In genomic region chr12:53998900-53999236, GRCh38 we compare ENCODE assay signal across 18 cellular contexts. TPM values are rescaled to one million over a fixed set of nuclear protein-coding genes. Genes with fewer than 3 reads are reported as not detected.
DNase-seq lines count a peak whose midpoint lies in the region; ATAC-seq and TF ChIP-seq lines count a peak whose summit lies in the region.
"Had no signal": no experiment of that assay in that cellular context is flagged by ENCODE, and none has a peak within 500 bp of the region (broad histone marks: within the 10 kb centered on the region; RNA-seq: fewer than 3 reads in every experiment).

No MANE protein-coding gene starts in this region.

- H3K36me3 Mint-ChIP-seq in activated CD4-positive, alpha-beta memory T cell treated with anti-CD3 and anti-CD28 coated beads for 36 hours: peaks cover 1% of the 10 kb centered on the region
- H3K36me3 Mint-ChIP-seq in activated CD4-positive, alpha-beta T cell treated with anti-CD3 and anti-CD28 coated beads for 36 hours (ENCODE audit: low read depth): no peaks in the 10 kb centered on the region
- H3K36me3 Mint-ChIP-seq: activated naive CD4-positive, alpha-beta T cell treated with anti-CD3 and anti-CD28 coated beads, Interleukin-2, amount 50 U/mL, for 24 hours had no signal

- H3K9me3 Mint-ChIP-seq in activated CD4-positive, alpha-beta memory T cell treated with anti-CD3 and anti-CD28 coated beads for 36 hours: no peaks in the 10 kb centered on the region
- no peaks in the 10 kb centered on the region for H3K9me3 Mint-ChIP-seq in activated CD4-positive, alpha-beta T cell treated with anti-CD3 and anti-CD28 coated beads for 36 hours (ENCODE audit: low read depth)
- H3K9me3 Mint-ChIP-seq: activated naive CD4-positive, alpha-beta T cell treated with anti-CD3 and anti-CD28 coated beads, Interleukin-2, amount 50 U/mL, for 24 hours; activated T-cell treated with anti-CD3 and anti-CD28 coated beads, Interleukin-2, amount 50 U/mL, for 24 hours; mesothelial cell of epicardium had no signal

- H3K27ac Mint-ChIP-seq in activated CD4-positive, alpha-beta memory T cell treated with anti-CD3 and anti-CD28 coated beads for 36 hours: no peak overlapping the region
- no peak overlapping the region for H3K27ac Mint-ChIP-seq in activated CD4-positive, alpha-beta T cell treated with anti-CD3 and anti-CD28 coated beads for 36 hours
- H3K27ac Mint-ChIP-seq: activated T-cell treated with anti-CD3 and anti-CD28 coated beads, Interleukin-2, amount 50 U/mL, for 24 hours; B cell; mesothelial cell of epicardium had no signal

- H3K27me3 ChIP-seq in RWPE2 (ENCODE audit: insufficient read depth, poor library complexity, severe bottlenecking): peaks cover 90% of the 10 kb centered on the region

- POLR2A ChIA-PET in activated CD4-positive, alpha-beta memory T cell treated with anti-CD3 and anti-CD28 coated beads for 36 hours (lab: Charles Lee): no interaction called here
- POLR2A ChIA-PET in activated CD4-positive, alpha-beta T cell treated with anti-CD3 and anti-CD28 coated beads for 36 hours (lab: Charles Lee): no interaction called here

- H3K9me3 ChIP-seq in RWPE2 (ENCODE audit: severe bottlenecking): no peaks in the 10 kb centered on the region
- H3K9me3 ChIP-seq: neutrophil had no signal

- peaks cover 82% of the 10 kb centered on the region for H3K27me3 Mint-ChIP-seq in activated CD4-positive, alpha-beta memory T cell treated with anti-CD3 and anti-CD28 coated beads for 36 hours
- peaks cover 86% of the 10 kb centered on the region for H3K27me3 Mint-ChIP-seq in activated CD4-positive, alpha-beta T cell treated with anti-CD3 and anti-CD28 coated beads for 36 hours

- intact Hi-C loops in activated CD4-positive, alpha-beta memory T cell treated with anti-CD3 and anti-CD28 coated beads for 36 hours (cut with micrococcal nuclease): loop anchor here (5.0 kb wide), 1 partner anchor 33 kb away; the partner anchor contains the start of gene HOXC5
- intact Hi-C loops in activated CD4-positive, alpha-beta T cell treated with anti-CD3 and anti-CD28 coated beads for 36 hours (cut with DNase I, micrococcal nuclease): loop anchor here in 1 of 2 experiments (5.0 kb wide), 1 partner anchor 47 kb away; the partner anchor contains the start of gene HOXC12

- H3K4me3 ChIP-seq in RWPE2 (ENCODE audit: severe bottlenecking): peak overlapping the region; percentile 44
- H3K4me3 ChIP-seq in foreskin fibroblast (ENCODE audit: low read depth in 1 of 2, low read length in 2 of 2): peak overlapping the region; percentile 56 to 81
- H3K4me3 ChIP-seq in skin epidermis: peak overlapping the region in 4 of 7 experiments; percentile 40 to 68 (median 55)

- CTCF ChIA-PET in activated CD4-positive, alpha-beta memory T cell treated with anti-CD3 and anti-CD28 coated beads for 36 hours (lab: Charles Lee): interaction anchor here (1.3 to 2.2 kb wide), 2 partner anchors 12 to 216 kb away, joined by 4 to 7 read pairs; no protein-coding TSS in a partner anchor
- CTCF ChIA-PET in activated CD4-positive, alpha-beta T cell treated with anti-CD3 and anti-CD28 coated beads for 36 hours (lab: Charles Lee): interaction anchor here (0.7 to 3.8 kb wide), 4 partner anchors 11 to 217 kb away, joined by 3 to 17 read pairs (median 4); partner anchors contain the start of gene HOXC10

- H3K4me3 Mint-ChIP-seq in activated CD4-positive, alpha-beta memory T cell treated with anti-CD3 and anti-CD28 coated beads for 36 hours: no peak overlapping the region
- no peak overlapping the region for H3K4me3 Mint-ChIP-seq in activated CD4-positive, alpha-beta T cell treated with anti-CD3 and anti-CD28 coated beads for 36 hours
- H3K4me3 Mint-ChIP-seq: B cell had no signal

- DNase-seq in RWPE2 (ENCODE audit: low spot score) (no peak), foreskin fibroblast (no peak)
- DNase-seq in activated CD4-positive, alpha-beta memory T cell treated with anti-CD3 and anti-CD28 coated beads for 36 hours: no peak
- no peak for DNase-seq in activated CD4-positive, alpha-beta T cell treated with anti-CD3 and anti-CD28 coated beads for 36 hours
- no peak for DNase-seq in activated CD8-positive, alpha-beta memory T cell treated with anti-CD3 and anti-CD28 coated beads, Interleukin-2, amount 50 U/mL, for 4 hours
- DNase-seq: activated CD4-positive, alpha-beta T cell treated with anti-CD3 and anti-CD28 coated beads, Interleukin-2, amount 50 U/mL, for 4 hours; activated T-cell treated with anti-CD3 and anti-CD28 coated beads, Interleukin-2, amount 50 U/mL, for 24 hours; Karpas-422; left colon; NCI-H2171; NCI-H774; stimulated activated naive CD8-positive, alpha-beta T cell treated with anti-CD3 and anti-CD28 coated beads, Interleukin-15, Interleukin-2, amounts not matched to agents 100 U/mL and 50 U/mL, for 24 hours had no signal

- peaks cover 29% of the 10 kb centered on the region for H3K4me1 Mint-ChIP-seq in activated CD4-positive, alpha-beta memory T cell treated with anti-CD3 and anti-CD28 coated beads for 36 hours (ENCODE audit: low read depth)
- peaks cover 27% of the 10 kb centered on the region for H3K4me1 Mint-ChIP-seq in activated CD4-positive, alpha-beta T cell treated with anti-CD3 and anti-CD28 coated beads for 36 hours

- H3K36me3 ChIP-seq in RWPE2 (ENCODE audit: low read depth): no peaks in the 10 kb centered on the region
- H3K36me3 ChIP-seq: neutrophil had no signal

- H3K4me1 ChIP-seq in RWPE2 (ENCODE audit: insufficient read depth, poor library complexity, severe bottlenecking): no peaks in the 10 kb centered on the region

- no peak for ATAC-seq in RWPE2 (ENCODE audit: low read depth)
- ATAC-seq in activated CD4-positive, alpha-beta T cell treated with anti-CD3 and anti-CD28 coated beads for 36 hours: no peak
- ATAC-seq: left colon; stimulated activated naive CD8-positive, alpha-beta T cell treated with anti-CD3 and anti-CD28 coated beads, Interleukin-15, Interleukin-2, amounts not matched to agents 100 U/mL and 50 U/mL, for 24 hours had no signal

- TF ChIP-seq CTCF in C4-2B (conservative IDR thresholded peaks at IDR 0.05): no peak
- no peak for TF ChIP-seq CTCF in RWPE2 (IDR thresholded peaks at IDR 0.05; ENCODE audit: poor library complexity, severe bottlenecking)
- no peak for TF ChIP-seq CTCF in foreskin fibroblast (IDR thresholded peaks at IDR 0.05; ENCODE audit: low read depth, low read length)

- H3K27ac ChIP-seq in C4-2B: peak overlapping the region; percentile 84
- no peak overlapping the region for H3K27ac ChIP-seq in RWPE2 (ENCODE audit: poor library complexity, severe bottlenecking)
- peak overlapping the region in 8 of 21 experiments; percentile 88 to 99 (median 95) for H3K27ac ChIP-seq in skin epidermis
- H3K27ac ChIP-seq: neutrophil had no signal

RNA-seq across cellular contexts. Expression of gene HOXC9, which starts 1.1 kb away (rescaled TPM):
- total RNA-seq in activated CD4-positive, alpha-beta memory T cell treated with anti-CD3 and anti-CD28 coated beads for 36 hours: not detected
- not detected for total RNA-seq in activated CD4-positive, alpha-beta T cell treated with anti-CD3 and anti-CD28 coated beads for 36 hours
- total RNA-seq: B cell, left colon had no signal

RNA-seq across cellular contexts. Expression of gene HOXC8, which starts 9.9 kb away (rescaled TPM):
- total RNA-seq in activated CD4-positive, alpha-beta memory T cell treated with anti-CD3 and anti-CD28 coated beads for 36 hours: not detected
- not detected for total RNA-seq in activated CD4-positive, alpha-beta T cell treated with anti-CD3 and anti-CD28 coated beads for 36 hours
- total RNA-seq: B cell, left colon had no signal

RNA-seq across cellular contexts. Expression of gene HOXC10, which starts 13.9 kb away (rescaled TPM):
- not detected for total RNA-seq in activated CD4-positive, alpha-beta memory T cell treated with anti-CD3 and anti-CD28 coated beads for 36 hours
- total RNA-seq in activated CD4-positive, alpha-beta T cell treated with anti-CD3 and anti-CD28 coated beads for 36 hours: not detected
- total RNA-seq: B cell, left colon had no signal

RNA-seq across cellular contexts. Expression of gene HOTAIR, which starts 24.1 kb away (rescaled TPM):
- total RNA-seq in activated CD4-positive, alpha-beta memory T cell treated with anti-CD3 and anti-CD28 coated beads for 36 hours: not detected
- total RNA-seq in activated CD4-positive, alpha-beta T cell treated with anti-CD3 and anti-CD28 coated beads for 36 hours: not detected
- total RNA-seq: B cell, left colon had no signal

RNA-seq across cellular contexts. Expression of gene HOXC11, which starts 25.9 kb away (rescaled TPM):
- total RNA-seq in activated CD4-positive, alpha-beta memory T cell treated with anti-CD3 and anti-CD28 coated beads for 36 hours: not detected
- not detected for total RNA-seq in activated CD4-positive, alpha-beta T cell treated with anti-CD3 and anti-CD28 coated beads for 36 hours
- total RNA-seq: B cell, left colon had no signal
